ENCODE assay signal across 28 cellular contexts in genomic region chr12:59660921-59661597, GRCh38.
"Had no signal": no experiment of that assay in that cellular context is flagged by ENCODE, and none has a peak within 500 bp of the region (broad histone marks: within the 10 kb centered on the region; RNA-seq: fewer than 3 reads in every experiment).

No MANE protein-coding gene starts in this region.

- H3K4me3 ChIP-seq: coronary artery, lung, mucosa of descending colon, pancreas, skin epidermis, spleen, testis, tibial artery had no signal

- H3K4me1 ChIP-seq: spleen, testis had no signal

- H3K9me3 Mint-ChIP-seq: immature natural killer cell; memory B cell; natural killer cell treated with Interleukin-12 subunit alpha and Interleukin-12 subunit beta and Interleukin-15 and Interleukin-18, amount 100 ng/mL, for 72 hours; neural crest cell; type B pancreatic cell had no signal

- H3K27me3 ChIP-seq: neutrophil, pancreas, spleen, testis, tibial artery had no signal

- H3K36me3 Mint-ChIP-seq: mesothelial cell of epicardium, type B pancreatic cell had no signal

- H3K27ac ChIP-seq: coronary artery, neutrophil, pancreas, skin epidermis, spleen, testis, tibial artery had no signal

- ATAC-seq: natural killer cell treated with Interleukin-12 subunit alpha and Interleukin-12 subunit beta and Interleukin-15 and Interleukin-18, amount 100 ng/mL, for 72 hours; pancreas; sciatic nerve; stimulated activated memory B cell treated with anti-CD40 and anti-IgM and Interleukin-4, amounts not matched to agents 10 μg/mL and 1 μg/mL and 100 μg/mL, for 72 hours; stimulated activated naive CD8-positive, alpha-beta T cell treated with anti-CD3 and anti-CD28 coated beads, Interleukin-15, Interleukin-2, amounts not matched to agents 100 U/mL and 50 U/mL, for 24 hours had no signal

- DNase-seq: dermis blood vessel endothelial cell; hypothalamus; immature natural killer cell; islet precursor cell; kidney glomerular epithelial cell; left colon; mucosa of descending colon; naive B cell; pancreas; retina; spleen; stimulated activated CD4-positive, alpha-beta T cell treated with anti-CD3 and anti-CD28 coated beads, Interleukin-4, amount 100 ng/mL, for 4 hours; stimulated activated naive CD8-positive, alpha-beta T cell treated with anti-CD3 and anti-CD28 coated beads, Interleukin-15, Interleukin-2, amounts not matched to agents 100 U/mL and 50 U/mL, for 24 hours; substantia nigra; testis; tibial artery had no signal

- H3K4me3 Mint-ChIP-seq: immature natural killer cell; memory B cell; mesothelial cell of epicardium; naive B cell; natural killer cell treated with Interleukin-12 subunit alpha and Interleukin-12 subunit beta and Interleukin-15 and Interleukin-18, amount 100 ng/mL, for 72 hours; neural crest cell; stimulated activated memory B cell treated with anti-CD40 and anti-IgM and Interleukin-4, amounts not matched to agents 10 μg/mL and 1 μg/mL and 100 μg/mL, for 72 hours; type B pancreatic cell had no signal

- FAIRE-seq: frontal cortex, pancreas had no signal

- H3K4me1 Mint-ChIP-seq: neural crest cell had no signal

- H3K36me3 ChIP-seq: neutrophil, pancreas had no signal

- H3K27ac Mint-ChIP-seq: immature natural killer cell; memory B cell; mesothelial cell of epicardium; stimulated activated memory B cell treated with anti-CD40 and anti-IgM and Interleukin-4, amounts not matched to agents 10 μg/mL and 1 μg/mL and 100 μg/mL, for 72 hours; type B pancreatic cell had no signal

- H3K27me3 Mint-ChIP-seq: memory B cell; naive B cell; natural killer cell treated with Interleukin-12 subunit alpha and Interleukin-12 subunit beta and Interleukin-15 and Interleukin-18, amount 100 ng/mL, for 72 hours; stimulated activated memory B cell treated with anti-CD40 and anti-IgM and Interleukin-4, amounts not matched to agents 10 μg/mL and 1 μg/mL and 100 μg/mL, for 72 hours; type B pancreatic cell had no signal

- H3K9me3 ChIP-seq: mucosa of descending colon, neutrophil, pancreas, testis, tibial artery had no signal
